8 cellular contexts compared by ENCODE assay signal in the genomic region with DNA sequence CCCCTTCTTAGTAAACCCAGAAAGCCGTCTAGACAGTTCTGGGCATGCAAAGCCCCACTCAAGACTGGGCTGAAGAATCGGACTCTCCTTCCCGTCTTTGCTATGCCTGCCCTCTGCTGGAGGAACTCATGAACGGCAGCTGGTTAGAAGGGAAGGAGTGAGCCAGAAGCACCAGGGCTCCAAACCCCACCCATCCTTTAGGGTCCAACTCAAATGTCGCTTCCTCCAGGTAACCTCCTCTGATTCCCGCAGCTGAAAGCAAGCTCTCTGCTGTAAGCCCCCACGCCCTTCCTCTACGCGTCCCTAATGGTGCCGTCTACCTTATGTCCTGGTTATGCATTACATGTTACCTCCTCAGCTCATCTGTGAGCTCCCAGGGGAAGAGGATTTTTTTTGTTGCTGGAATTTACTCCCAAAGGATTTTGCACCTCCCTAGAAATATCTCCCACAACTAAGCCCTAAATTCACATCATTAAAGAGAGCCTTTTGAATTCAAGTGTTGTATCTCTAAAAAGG. TPM values are rescaled to one million over a fixed set of nuclear protein-coding genes. Genes with fewer than 3 reads are reported as not detected.
DNase-seq lines count a peak whose midpoint lies in the region; ATAC-seq and TF ChIP-seq lines count a peak whose summit lies in the region.

No MANE protein-coding gene starts in this region.

- H3K36me3 ChIP-seq in WERI-Rb-1 = no peaks in the 10 kb centered on the region
- H3K36me3 ChIP-seq in breast epithelium = no peaks in the 10 kb centered on the region

- DNase-seq in Daoy (ENCODE audit: low read depth) (peak; percentile 82), NCI-H2196 (lab: John Stamatoyannopoulos, UW; ENCODE audit: unreplicated experiment) (peak; percentile 87), WERI-Rb-1 (peak; percentile 86), breast epithelium (ENCODE audit: low spot score in 2 of 2) (peak; percentile 50 to 71), iris pigment epithelial cell (ENCODE audit: low read depth) (peak; percentile 62)
- peak; percentile 40 to 51 for DNase-seq in stimulated activated CD4-positive, alpha-beta T cell treated with anti-CD3 and anti-CD28 coated beads, Interleukin-1b, Interleukin-23, amount 100 ng/mL, for 1 hour (ENCODE audit: low read depth in 2 of 2)

- H3K9me3 ChIP-seq in WERI-Rb-1 (ENCODE audit: severe bottlenecking) (no peaks in the 10 kb centered on the region), breast epithelium (no peaks in the 10 kb centered on the region)

- TF ChIP-seq POLR2A in breast epithelium (IDR thresholded peaks at IDR 0.05) = no peak

- TF ChIP-seq CTCF in WERI-Rb-1 (IDR thresholded peaks at IDR 0.05; ENCODE audit: low read depth, low read length) (peak; percentile 91), breast epithelium (IDR thresholded peaks at IDR 0.05) (peak in 2 of 3 donors; percentile 76 to 84)

- peak; percentile 64 for ATAC-seq in HG02678 (IDR thresholded peaks at IDR 0.05; ENCODE audit: unreplicated experiment)
- no peak for ATAC-seq in GM19397 (IDR thresholded peaks at IDR 0.05; ENCODE audit: unreplicated experiment)

- intact Hi-C loops in breast epithelium (cut with DNase I; ENCODE audit: low total_unique reads) = no loop called here

- H3K27ac ChIP-seq in WERI-Rb-1 (peak overlapping the region; percentile 31; the same call in 1 of the 2 replicates), breast epithelium (no peak overlapping the region)

- no peaks in the 10 kb centered on the region for H3K27me3 ChIP-seq in WERI-Rb-1 (ENCODE audit: insufficient read depth, low read depth, severe bottlenecking)
- H3K27me3 ChIP-seq in breast epithelium = peaks cover 0 to 3% of the 10 kb centered on the region in 2 donors

- H3K4me3 ChIP-seq in WERI-Rb-1 (ENCODE audit: low read depth, low read length) (no peak overlapping the region), breast epithelium (no peak overlapping the region)

- H3K4me1 ChIP-seq in breast epithelium = no peaks in the 10 kb centered on the region

RNA-seq across cellular contexts. Expression of gene SCN8A, which starts 59.0 kb away (rescaled TPM):
- 1.0 and 3.0 TPM in 2 replicates for total RNA-seq in Daoy (2014; rRNA removed; shearing (Covaris generic))
- total RNA-seq in breast epithelium = 1 to 10 TPM in 2 of 3 donors, under 1 TPM in 1; 0.32 to 5.0 (median 1.6) TPM
